Comparison of ENCODE assay signal across 17 cellular contexts in the genomic region with DNA sequence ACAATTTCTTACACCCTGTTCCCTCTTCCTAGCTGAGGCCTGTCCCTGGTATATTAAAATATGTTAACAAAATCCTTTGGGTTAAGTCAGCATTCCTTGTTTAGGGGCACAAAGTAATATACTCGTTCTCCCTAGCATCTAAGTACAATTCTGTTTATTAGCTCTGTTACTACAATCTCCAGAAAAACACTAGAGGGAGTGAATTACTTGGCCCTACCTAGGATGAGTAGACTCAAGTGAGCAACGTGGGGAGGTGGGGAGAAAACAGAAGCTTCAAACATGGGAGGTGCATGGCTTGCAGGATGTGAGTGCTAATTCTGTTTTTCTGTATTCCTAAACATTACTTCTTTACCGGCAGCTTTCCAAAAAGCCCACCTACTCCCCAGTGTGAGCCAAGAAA.
DNase-seq lines count a peak whose midpoint lies in the region.
"Had no signal": no experiment of that assay in that cellular context is flagged by ENCODE, and none has a peak within 500 bp of the region (broad histone marks: within the 10 kb centered on the region; RNA-seq: fewer than 3 reads in every experiment).

No MANE protein-coding gene starts in this region.

- no peak overlapping the region for H2BK15ac ChIP-seq in mesendoderm (replicated peaks; ENCODE audit: low read depth)

- no peak overlapping the region for H3K56ac ChIP-seq in mesendoderm (ENCODE audit: low read length)

- no peak overlapping the region for H4K5ac ChIP-seq in mesendoderm (ENCODE audit: low read length)

- DNase-seq in DMS53 (lab: John Stamatoyannopoulos, UW) (peak; percentile 42), DMS53 treated with DMSO at 0.1 percent for 48 hours (lab: John Stamatoyannopoulos, UW; ENCODE audit: unreplicated experiment) (no peak), ELR (ENCODE audit: low read depth) (peak; percentile 7), SK-MEL-5 (ENCODE audit: low read depth, low spot score) (peak; percentile 3), mesendoderm (peak; percentile 11), islet precursor cell (no peak)
- DNase-seq in activated T-cell treated with anti-CD3 and anti-CD28 coated beads, Interleukin-2, amount 50 U/mL, for 48 hours, result no peak
- DNase-seq: AML-193; Caco-2; CD4-positive, alpha-beta T cell; DMS79 treated with DMSO at 0.1 percent for 48 hours; GM23248 had no signal

- H3K79me2 ChIP-seq in mesendoderm (ENCODE audit: control insufficient read depth, insufficient read depth, low read length), result no peaks in the 10 kb centered on the region

- in situ Hi-C loops in SK-MEL-5 (cut with HindIII; ENCODE audit: low pct_unique_long_range_greater_than_20kb, low sequenced_read_pairs), result no loop called here

- H3K4me1 ChIP-seq in mesendoderm (ENCODE audit: control insufficient read depth, low read depth, low read length), result no peaks in the 10 kb centered on the region
- H3K4me1 ChIP-seq: A549, HAP-1 had no signal

- no peak overlapping the region for H2BK120ac ChIP-seq in mesendoderm (ENCODE audit: low read depth, low read length)

- H3K9ac ChIP-seq in mesendoderm (ENCODE audit: low read length), result no peak overlapping the region
- H3K9ac ChIP-seq: GM23248 had no signal

- H2BK5ac ChIP-seq in mesendoderm (ENCODE audit: low read length), result no peak overlapping the region

- H3K4ac ChIP-seq in mesendoderm (ENCODE audit: low read depth, low read length), result no peak overlapping the region

- no peak overlapping the region for H3K4me3 ChIP-seq in mesendoderm (ENCODE audit: low read length)
- H3K4me3 ChIP-seq: A549, GM12878, GM23248, HAP-1 had no signal

- H3K4me2 ChIP-seq in mesendoderm (ENCODE audit: low read length), result no peak overlapping the region
- H3K4me2 ChIP-seq: A549 had no signal

- H3K36me3 ChIP-seq in mesendoderm (ENCODE audit: control insufficient read depth, insufficient read depth, low read length), result no peaks in the 10 kb centered on the region
- H3K36me3 ChIP-seq: HAP-1 had no signal

- H2AK5ac ChIP-seq in mesendoderm (ENCODE audit: low read length), result no peak overlapping the region

- H3K23ac ChIP-seq in mesendoderm (ENCODE audit: low read length), result no peak overlapping the region

- H3K18ac ChIP-seq in mesendoderm (ENCODE audit: low read length), result no peak overlapping the region

- no peaks in the 10 kb centered on the region for H3K79me1 ChIP-seq in mesendoderm (ENCODE audit: low read length)

- WGBS in mesendoderm (ENCODE audit: extremely low coverage, insufficient coverage, low lambda C conversion rate), result no CpG with 5 or more reads among the region's 3 CpGs

- no peak overlapping the region for H3K27ac ChIP-seq in mesendoderm (ENCODE audit: low read depth, low read length)
- H3K27ac ChIP-seq: 22Rv1, A549, C4-2B, GM23248 had no signal

- H3K27me3 ChIP-seq in mesendoderm (ENCODE audit: insufficient read depth, low read length, poor library complexity), result no peaks in the 10 kb centered on the region

- H4K8ac ChIP-seq in mesendoderm (ENCODE audit: low read depth, low read length), result no peak overlapping the region

Comparison
In these comparisons a context has a peak if more than half of its experiments do, and no peak if none do; other contexts are left out.
1. DNase-seq: peak in DMS53 (single experiment), ELR (single experiment), SK-MEL-5 (single experiment) and mesendoderm (single experiment); none in DMS53 treated with DMSO at 0.1 percent for 48 hours (single experiment), islet precursor cell (single experiment) and activated T-cell treated with anti-CD3 and anti-CD28 coated beads, Interleukin-2, amount 50 U/mL, for 48 hours (0 of 2).